In the genomic region with DNA sequence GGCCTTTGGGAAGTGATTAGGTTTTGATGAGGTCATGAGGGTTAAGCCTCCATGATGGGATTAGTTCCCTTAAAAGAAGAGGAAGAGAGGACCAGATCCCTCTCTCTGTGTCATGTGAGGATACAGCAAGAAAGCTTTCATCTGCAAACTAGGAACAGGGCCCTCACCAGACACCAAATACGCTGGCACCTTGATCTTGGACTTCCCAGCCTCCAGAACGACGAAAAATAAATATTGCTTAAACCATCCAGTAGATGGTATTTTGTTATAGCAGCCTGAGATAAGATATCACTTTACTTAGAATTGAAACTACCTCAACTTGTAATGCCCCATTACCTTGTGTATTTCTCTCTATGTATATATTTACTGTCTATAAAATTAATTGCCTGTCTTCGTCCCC, we compare ENCODE assay signal across 11 cellular contexts.
"Had no signal": no experiment of that assay in that cellular context is flagged by ENCODE, and none has a peak within 500 bp of the region (broad histone marks: within the 10 kb centered on the region; RNA-seq: fewer than 3 reads in every experiment).

No MANE protein-coding gene starts in this region.

- H3K4me3 ChIP-seq: GM23248, GM23338, HAP-1 had no signal

- H3K4me3 Mint-ChIP-seq: GM23338, H9, HFFc6 had no signal

- H3K4me2 ChIP-seq: GM23338 had no signal

- DNase-seq: GM23248, GOT3, H7, H9, HCEC 1CT, HFFc6 had no signal

- FAIRE-seq: H1, H54 had no signal

- H3K36me3 ChIP-seq: HAP-1 had no signal

- H3K27ac ChIP-seq: GM23248 had no signal

- H3K27ac Mint-ChIP-seq: GM23338, H9, HFFc6 had no signal

- H2AFZ ChIP-seq: GM23248, GM23338 had no signal

- H3K4me1 Mint-ChIP-seq: GM23338, H9 had no signal

- ATAC-seq: GM23338, HCT116 had no signal

- H3K9ac ChIP-seq: GM23248 had no signal

- H3K4me1 ChIP-seq: HAP-1 had no signal
